17 cellular contexts compared by ENCODE assay signal in genomic region chr1:88357690-88358089, GRCh38.
DNase-seq lines count a peak whose midpoint lies in the region; ATAC-seq and TF ChIP-seq lines count a peak whose summit lies in the region.
"Had no signal": no experiment of that assay in that cellular context is flagged by ENCODE, and none has a peak within 500 bp of the region (broad histone marks: within the 10 kb centered on the region; RNA-seq: fewer than 3 reads in every experiment).

No MANE protein-coding gene starts in this region.

- H3K4me3 ChIP-seq in fibroblast of villous mesenchyme (ENCODE audit: low read depth, low read length) (no peak overlapping the region), ovary (no peak overlapping the region), thyroid gland (replicated peaks in 1 of 3) (no peak overlapping the region)
- H3K4me3 ChIP-seq: BLaER1 had no signal

- H3K27ac Mint-ChIP-seq in activated T-cell treated with anti-CD3 and anti-CD28 coated beads, Interleukin-2, amount 50 U/mL, for 72 hours, result peak overlapping the region; percentile 53
- H3K27ac Mint-ChIP-seq: CD14-positive monocyte; CD4-positive, alpha-beta memory T cell had no signal

- H3K27ac ChIP-seq in ovary (no peak overlapping the region), thyroid gland (no peak overlapping the region)
- H3K27ac ChIP-seq: 22Rv1, BLaER1 had no signal

- TF ChIP-seq EP300 in ovary (IDR thresholded peaks at IDR 0.05), result no peak

- no peak for ATAC-seq in activated T-cell treated with anti-CD3 and anti-CD28 coated beads, Interleukin-2, amount 50 U/mL, for 72 hours (replicated peaks in 1 of 2)
- ATAC-seq in GM18505 (IDR thresholded peaks at IDR 0.05; ENCODE audit: unreplicated experiment), result no peak
- ATAC-seq: HepG2 had no signal

- no peaks in the 10 kb centered on the region for H3K4me1 Mint-ChIP-seq in activated T-cell treated with anti-CD3 and anti-CD28 coated beads, Interleukin-2, amount 50 U/mL, for 72 hours (ENCODE audit: low read depth)
- H3K4me1 Mint-ChIP-seq: CD14-positive monocyte; CD4-positive, alpha-beta memory T cell had no signal

- no peak overlapping the region for H3K4me3 Mint-ChIP-seq in activated T-cell treated with anti-CD3 and anti-CD28 coated beads, Interleukin-2, amount 50 U/mL, for 72 hours
- H3K4me3 Mint-ChIP-seq: CD14-positive monocyte; CD4-positive, alpha-beta memory T cell had no signal

- H3K4me1 ChIP-seq in ovary (ENCODE audit: insufficient read depth), result peaks cover 3% of the 10 kb centered on the region
- no peaks in the 10 kb centered on the region for H3K4me1 ChIP-seq in thyroid gland
- H3K4me1 ChIP-seq: BLaER1 had no signal

- H3K36me3 Mint-ChIP-seq in activated T-cell treated with anti-CD3 and anti-CD28 coated beads, Interleukin-2, amount 50 U/mL, for 72 hours (ENCODE audit: insufficient read depth in 2 of 2), result no peaks in the 10 kb centered on the region
- H3K36me3 Mint-ChIP-seq: CD14-positive monocyte; CD4-positive, alpha-beta memory T cell had no signal

- H3K36me3 ChIP-seq in ovary, result no peaks in the 10 kb centered on the region
- H3K36me3 ChIP-seq in thyroid gland, result no peaks in the 10 kb centered on the region
- H3K36me3 ChIP-seq: BLaER1 had no signal

- no peaks in the 10 kb centered on the region for H3K9me3 ChIP-seq in ovary
- no peaks in the 10 kb centered on the region for H3K9me3 ChIP-seq in thyroid gland
- H3K9me3 ChIP-seq: BLaER1 had no signal

- intact Hi-C loops in ovary (cut with DNase I), result no loop called here
- intact Hi-C loops in thyroid gland (cut with DNase I), result no loop called here

- TF ChIP-seq POLR2A in ovary (IDR thresholded peaks at IDR 0.05) (no peak), thyroid gland (IDR thresholded peaks at IDR 0.05) (no peak), GM18505 (IDR thresholded peaks at IDR 0.05; ENCODE audit: borderline replicate concordance, extremely low read depth, insufficient read depth, insufficient read length) (no peak)

- DNase-seq in activated T-cell treated with anti-CD3 and anti-CD28 coated beads, Interleukin-2, amount 50 U/mL, for 72 hours, result no peak
- no peak for DNase-seq in activated T-cell treated with anti-CD3 and anti-CD28 coated beads, Interleukin-2, amount 50 U/mL, for 1 hour
- DNase-seq in fibroblast of villous mesenchyme (ENCODE audit: low read depth), result peak; percentile 15
- DNase-seq in ovary, result peak in 4 of 5 donors; percentile 24 to 43 (median 28)
- no peak for DNase-seq in MV-4-11 (lab: John Stamatoyannopoulos, UW)
- no peak for DNase-seq in thyroid gland
- DNase-seq: CD4-positive, alpha-beta memory T cell; DMS153; DMS79; GDM1; GOT3; H7 had no signal

- H3K9me3 Mint-ChIP-seq in activated T-cell treated with anti-CD3 and anti-CD28 coated beads, Interleukin-2, amount 50 U/mL, for 72 hours, result peaks cover 0 to 3% of the 10 kb centered on the region in 2 donors
- H3K9me3 Mint-ChIP-seq: CD4-positive, alpha-beta memory T cell had no signal

- no peaks in the 10 kb centered on the region for H3K27me3 Mint-ChIP-seq in activated T-cell treated with anti-CD3 and anti-CD28 coated beads, Interleukin-2, amount 50 U/mL, for 72 hours (ENCODE audit: low read depth)
- H3K27me3 Mint-ChIP-seq: CD4-positive, alpha-beta memory T cell had no signal

- TF ChIP-seq CTCF in fibroblast of villous mesenchyme (IDR thresholded peaks at IDR 0.05; ENCODE audit: insufficient read depth, low read depth, low read length), result no peak
- no peak for TF ChIP-seq CTCF in ovary (IDR thresholded peaks at IDR 0.05)
- TF ChIP-seq CTCF in thyroid gland (IDR thresholded peaks at IDR 0.05), result no peak

- WGBS in ovary, 3 donors, result 3 to 7% (median 4%) methylated on average over 2 of the region's 2 CpGs
- WGBS in thyroid gland, 2 donors, result 55 to 63% methylated on average over 2 of the region's 2 CpGs

- no peaks in the 10 kb centered on the region for H3K27me3 ChIP-seq in ovary
- no peaks in the 10 kb centered on the region for H3K27me3 ChIP-seq in thyroid gland
- H3K27me3 ChIP-seq: BLaER1 had no signal

Comparison
In these comparisons a context has a peak if more than half of its experiments do, and no peak if none do; other contexts are left out.
1. DNase-seq: peak in fibroblast of villous mesenchyme (single experiment) and ovary (4 of 5); none in activated T-cell treated with anti-CD3 and anti-CD28 coated beads, Interleukin-2, amount 50 U/mL, for 72 hours (0 of 2), activated T-cell treated with anti-CD3 and anti-CD28 coated beads, Interleukin-2, amount 50 U/mL, for 1 hour (single experiment), MV-4-11 (single experiment) and thyroid gland (0 of 2).